ENCODE assay signal across 9 cellular contexts in the genomic region with DNA sequence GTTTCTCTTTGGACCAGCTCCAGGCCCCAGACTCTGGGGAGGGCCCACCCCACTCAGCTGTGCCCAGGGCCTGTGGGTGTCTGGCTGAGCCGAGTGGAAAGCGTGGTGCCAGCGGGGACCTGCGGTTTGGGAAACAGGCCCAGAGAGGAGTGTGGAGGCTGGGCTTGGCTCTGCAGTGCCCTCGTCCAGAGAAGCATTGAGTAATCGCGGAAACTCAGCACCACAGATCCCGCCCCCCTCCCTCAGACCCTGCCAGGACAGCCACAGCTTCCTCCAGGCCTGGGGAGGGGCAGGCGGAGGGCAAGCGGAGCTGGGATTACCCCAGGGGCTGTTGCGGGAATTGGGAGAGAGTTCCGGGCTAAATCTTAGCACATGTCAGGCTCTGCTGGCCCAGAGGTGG. TPM values are rescaled to one million over a fixed set of nuclear protein-coding genes. Genes with fewer than 3 reads are reported as not detected.
DNase-seq lines count a peak whose midpoint lies in the region; TF ChIP-seq lines count a peak whose summit lies in the region.
"Had no signal": no experiment of that assay in that cellular context is flagged by ENCODE, and none has a peak within 500 bp of the region (broad histone marks: within the 10 kb centered on the region; RNA-seq: fewer than 3 reads in every experiment).

No MANE protein-coding gene starts in this region.

- no peaks in the 10 kb centered on the region for H3K27me3 Mint-ChIP-seq in osteocyte (ENCODE audit: unreplicated experiment)

- TF ChIP-seq CTCF in GM20000 (IDR thresholded peaks at IDR 0.05; ENCODE audit: extremely low read depth, missing control alignments) (no peak), fibroblast of villous mesenchyme (IDR thresholded peaks at IDR 0.05; ENCODE audit: insufficient read depth, low read depth, low read length) (no peak), osteocyte (IDR thresholded peaks at IDR 0.05) (no peak)

- H3K36me3 Mint-ChIP-seq in osteocyte (ENCODE audit: unreplicated experiment), result no peaks in the 10 kb centered on the region

- H3K4me3 ChIP-seq in fibroblast of villous mesenchyme (ENCODE audit: low read depth, low read length), result peak overlapping the region; percentile 7
- H3K4me3 ChIP-seq: SJSA1 had no signal

- no peak overlapping the region for H3K4me3 Mint-ChIP-seq in osteocyte (ENCODE audit: unreplicated experiment)

- H3K27ac Mint-ChIP-seq in osteocyte (ENCODE audit: unreplicated experiment), result peak overlapping the region; percentile 93

- H3K4me1 Mint-ChIP-seq in osteocyte (ENCODE audit: unreplicated experiment), result peaks cover 15% of the 10 kb centered on the region

- DNase-seq in GM20000 (ENCODE audit: low spot score) (peak; percentile 59), T1000 (lab: John Stamatoyannopoulos, UW) (peak; percentile 83), fibroblast of villous mesenchyme (ENCODE audit: low read depth) (peak; percentile 96), osteocyte (ENCODE audit: extremely low spot score, unreplicated experiment) (no peak), NCI-H1105 treated with DMSO at 0.1 percent for 48 hours (lab: John Stamatoyannopoulos, UW) (no peak), NCI-H1092 treated with DMSO at 0.1 percent for 48 hours (lab: John Stamatoyannopoulos, UW) (no peak), HuH-7.5 (ENCODE audit: low spot score) (no peak)
- DNase-seq in activated naive CD4-positive, alpha-beta T cell treated with anti-CD3 and anti-CD28 coated beads, Interleukin-2, amount 50 U/mL, for 16 hours, result no peak

- no peaks in the 10 kb centered on the region for H3K9me3 Mint-ChIP-seq in osteocyte (ENCODE audit: unreplicated experiment)

RNA-seq across cellular contexts. Expression of a gene that starts 14.6 kb away (rescaled TPM):
- 20.9 and 24.2 TPM in 2 replicates for total RNA-seq in fibroblast of villous mesenchyme
- total RNA-seq in osteocyte, result 65.0 and 71.0 TPM in 2 replicates

RNA-seq across cellular contexts. Expression of a gene that starts 51.4 kb away (rescaled TPM):
- 3.5 and 8.6 TPM in 2 replicates for total RNA-seq in fibroblast of villous mesenchyme
- 4.7 and 7.3 TPM in 2 replicates for total RNA-seq in osteocyte

Comparison
In these comparisons a context has a peak if more than half of its experiments do, and no peak if none do; other contexts are left out.
1. DNase-seq: peak in GM20000 (single experiment), T1000 (single experiment) and fibroblast of villous mesenchyme (single experiment); none in osteocyte (single experiment), NCI-H1105 treated with DMSO at 0.1 percent for 48 hours (single experiment), NCI-H1092 treated with DMSO at 0.1 percent for 48 hours (single experiment), HuH-7.5 (single experiment) and activated naive CD4-positive, alpha-beta T cell treated with anti-CD3 and anti-CD28 coated beads, Interleukin-2, amount 50 U/mL, for 16 hours (single experiment).